15 cellular contexts compared by ENCODE assay signal in the genomic region with DNA sequence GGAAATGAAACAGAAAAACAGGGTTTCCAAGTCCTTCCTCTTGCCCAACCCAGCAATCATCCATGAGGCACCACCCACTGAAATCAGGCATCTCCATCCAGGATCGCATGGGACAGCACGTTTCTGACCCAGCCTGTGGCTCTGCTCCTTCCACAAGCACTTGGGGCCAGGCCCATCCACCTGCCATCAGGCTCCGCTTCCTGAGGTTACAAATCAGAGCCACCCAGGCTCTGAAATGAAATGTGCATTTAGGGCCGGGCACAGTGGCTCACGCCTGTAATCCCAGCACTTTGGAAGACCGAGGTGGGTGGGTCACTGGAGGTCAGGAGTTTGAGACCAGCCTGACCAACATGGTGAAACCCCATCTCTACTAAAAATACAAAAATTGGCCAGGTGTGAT. TPM values are rescaled to one million over a fixed set of nuclear protein-coding genes. Genes with fewer than 3 reads are reported as not detected.
DNase-seq lines count a peak whose midpoint lies in the region; TF ChIP-seq lines count a peak whose summit lies in the region.
"Had no signal": no experiment of that assay in that cellular context is flagged by ENCODE, and none has a peak within 500 bp of the region (broad histone marks: within the 10 kb centered on the region; RNA-seq: fewer than 3 reads in every experiment).

No MANE protein-coding gene starts in this region.

- no peak overlapping the region for H4K8ac ChIP-seq in H9 (replicated peaks; ENCODE audit: insufficient read length, low read depth, low read length)

- WGBS in H9 (ENCODE audit: extremely low coverage, insufficient read length, low lambda C conversion rate) = no CpG with 5 or more reads among the region's 6 CpGs
- WGBS in esophagus squamous epithelium, 2 donors = 58 to 60% methylated on average over 2 to 3 of the region's 6 CpGs
- WGBS in spleen, 5 donors = 77 to 91% (median 85%) methylated on average over 5 to 6 of the region's 6 CpGs

- H3K4me2 ChIP-seq in H9 (ENCODE audit: insufficient read depth, insufficient read length, low read length) = no peak overlapping the region
- H3K4me2 ChIP-seq: GM23338 had no signal

- no peaks in the 10 kb centered on the region for H4K20me1 ChIP-seq in H9 (ENCODE audit: control insufficient read depth, insufficient read depth, insufficient read length)

- H3K9me3 Mint-ChIP-seq in H9 = no peaks in the 10 kb centered on the region
- H3K9me3 Mint-ChIP-seq: CD4-positive, alpha-beta T cell; GM23338; HFFc6 had no signal

- no peak overlapping the region for H2BK120ac ChIP-seq in H9 (ENCODE audit: low read depth, low read length, poor library complexity, severe bottlenecking)

- TF ChIP-seq CTCF in H9 (conservative IDR thresholded peaks at IDR 0.05) = no peak
- TF ChIP-seq CTCF in esophagus squamous epithelium (IDR thresholded peaks at IDR 0.05) = no peak
- TF ChIP-seq CTCF in spleen (IDR thresholded peaks at IDR 0.05 in 8 of 11, conservative IDR thresholded peaks at IDR 0.05 in 3 of 11) = no peak
- no peak for TF ChIP-seq CTCF in left ventricle myocardium inferior (IDR thresholded peaks at IDR 0.05; ENCODE audit: borderline replicate concordance)

- no peak overlapping the region for H2BK20ac ChIP-seq in H9 (ENCODE audit: low read depth, low read length, poor library complexity, severe bottlenecking)

- H3K79me2 ChIP-seq in H9 (ENCODE audit: insufficient read depth, low read length) = no peaks in the 10 kb centered on the region

- no peak overlapping the region for H3K18ac ChIP-seq in H9 (ENCODE audit: insufficient read length, low read depth, low read length)

- no peaks in the 10 kb centered on the region for H3K79me1 ChIP-seq in H9 (ENCODE audit: insufficient read depth, low read depth, low read length, poor library complexity, severe bottlenecking)

- H3K36me3 ChIP-seq in esophagus squamous epithelium = no peaks in the 10 kb centered on the region
- H3K36me3 ChIP-seq in spleen = no peaks in the 10 kb centered on the region
- no peaks in the 10 kb centered on the region for H3K36me3 ChIP-seq in left ventricle myocardium inferior
- H3K36me3 ChIP-seq: BE2C had no signal

- H4K5ac ChIP-seq in H9 (ENCODE audit: insufficient read length, low read depth, low read length) = no peak overlapping the region

- no peak overlapping the region for H3K4me3 ChIP-seq in esophagus squamous epithelium
- no peak overlapping the region for H3K4me3 ChIP-seq in spleen
- no peak overlapping the region for H3K4me3 ChIP-seq in left ventricle myocardium inferior
- H3K4me3 ChIP-seq: GM23338 had no signal

- H3K56ac ChIP-seq in H9 (ENCODE audit: insufficient read length, low read depth, low read length) = no peak overlapping the region

- no peak overlapping the region for H2BK15ac ChIP-seq in H9 (ENCODE audit: low read depth, low read length)

- TF ChIP-seq POLR2A in esophagus squamous epithelium (IDR thresholded peaks at IDR 0.05) (no peak), spleen (IDR thresholded peaks at IDR 0.05) (no peak)

- H3K4ac ChIP-seq in H9 (ENCODE audit: low read depth, low read length) = no peak overlapping the region

- no peak overlapping the region for H3K4me3 Mint-ChIP-seq in H9
- H3K4me3 Mint-ChIP-seq: CD4-positive, alpha-beta T cell; GM23338; HFFc6 had no signal

- H3K27me3 ChIP-seq in H9 (ENCODE audit: insufficient read depth, low read length) = no peaks in the 10 kb centered on the region
- H3K27me3 ChIP-seq in esophagus squamous epithelium = peaks cover 0 to 5% (median 0%) of the 10 kb centered on the region in 4 donors
- H3K27me3 ChIP-seq in spleen (replicated peaks in 1 of 7) = peaks cover 0 to 27% (median 0%) of the 10 kb centered on the region in 7 donors
- peaks cover 81% of the 10 kb centered on the region for H3K27me3 ChIP-seq in left ventricle myocardium inferior (ENCODE audit: low read depth)

- H3K27ac ChIP-seq in H9 (ENCODE audit: insufficient read length, low read depth, low read length) (no peak overlapping the region), esophagus squamous epithelium (peak overlapping the region in 3 of 4 donors; percentile 72 to 83 (median 74)), spleen (no peak overlapping the region), left ventricle myocardium inferior (replicated peaks) (no peak overlapping the region)

- no peaks in the 10 kb centered on the region for H3K36me3 Mint-ChIP-seq in H9 (ENCODE audit: insufficient read depth in 1 of 3, low read depth in 3 of 3)

- H3K27ac Mint-ChIP-seq in H9 = peak overlapping the region in 1 of 3 experiments; percentile 16; a peak in 1 of 7 replicates
- H3K27ac Mint-ChIP-seq: CD4-positive, alpha-beta T cell; GM23338; HFFc6 had no signal

- H3K4me1 ChIP-seq in H9 (ENCODE audit: insufficient read depth, low read length) (no peaks in the 10 kb centered on the region), esophagus squamous epithelium (peaks cover 3 to 47% (median 7%) of the 10 kb centered on the region in 3 donors), spleen (no peaks in the 10 kb centered on the region), left ventricle myocardium inferior (no peaks in the 10 kb centered on the region)
- H3K4me1 ChIP-seq: BE2C, Caco-2 had no signal

- H2AFZ ChIP-seq in H9 (ENCODE audit: low read length) = no peak overlapping the region
- H2AFZ ChIP-seq: GM23338 had no signal

- no peak overlapping the region for H3T11ph ChIP-seq in H9 (ENCODE audit: low read length)

- peaks cover 16% of the 10 kb centered on the region for H3K27me3 Mint-ChIP-seq in H9 (ENCODE audit: low read depth)

- H2BK5ac ChIP-seq in H9 (ENCODE audit: insufficient read length, low read length) = no peak overlapping the region

- intact Hi-C loops in esophagus squamous epithelium (cut with DNase I) (no loop called here), spleen (cut with DNase I; ENCODE audit: low total_unique reads) (no loop called here), left ventricle myocardium inferior (cut with micrococcal nuclease) (no loop called here)

- no peak overlapping the region for H2BK12ac ChIP-seq in H9 (ENCODE audit: insufficient read length, low read depth, low read length)

- H3K4me1 Mint-ChIP-seq in H9 = peaks cover 0 to 4% of the 10 kb centered on the region in 2 experiments; a peak in 1 of 4 replicates
- H3K4me1 Mint-ChIP-seq: GM23338 had no signal

- H3K14ac ChIP-seq in H9 (ENCODE audit: insufficient read depth, low read length) = no peak overlapping the region

- H3K9me3 ChIP-seq in H9 (ENCODE audit: control insufficient read depth, low read depth, low read length) (no peaks in the 10 kb centered on the region), esophagus squamous epithelium (no peaks in the 10 kb centered on the region), spleen (no peaks in the 10 kb centered on the region), left ventricle myocardium inferior (replicated peaks) (peaks cover under 1% of the 10 kb centered on the region)
- H3K9me3 ChIP-seq: BE2C, Caco-2 had no signal

- H2AK5ac ChIP-seq in H9 (ENCODE audit: insufficient read length, low read length) = no peak overlapping the region

- no peaks in the 10 kb centered on the region for H3K23me2 ChIP-seq in H9 (ENCODE audit: insufficient read length, low read depth, low read length, poor library complexity, severe bottlenecking)

- no peak overlapping the region for H3K23ac ChIP-seq in H9 (ENCODE audit: insufficient read length, low read depth, low read length)

- DNase-seq in H9 (peak; percentile 25), esophagus squamous epithelium (lab: John Stamatoyannopoulos, UW) (no peak), spleen (peak; percentile 51), left ventricle myocardium inferior (no peak)
- DNase-seq in activated CD4-positive, alpha-beta T cell treated with anti-CD3 and anti-CD28 coated beads for 4 hours = no peak
- no peak for DNase-seq in stimulated activated CD4-positive, alpha-beta T cell treated with anti-CD3 and anti-CD28 coated beads, Interleukin-1b, Interleukin-23, amount 100 ng/mL, for 48 hours
- DNase-seq: ACHN; BE2C; C1 segment of cervical spinal cord; Caco-2; CD4-positive, alpha-beta T cell; HFFc6; IMR-90 had no signal

- H4K91ac ChIP-seq in H9 (ENCODE audit: insufficient read length, low read depth, low read length) = no peak overlapping the region

- no peak overlapping the region for H3K9ac ChIP-seq in H9 (ENCODE audit: extremely low read depth, insufficient read length, low read length)

RNA-seq across cellular contexts. Expression of a gene that starts 0.7 kb away (rescaled TPM):
- total RNA-seq in H9 (2021) (not detected in 2 replicates), esophagus squamous epithelium (100 to 1,000 TPM; 194 to 481 (median 307) TPM), spleen (not detected), left ventricle myocardium inferior (not detected)
- under 1 TPM in 2 of 3 donors, not detected in 1; 0.24 to 0.83 TPM for polyA plus RNA-seq in spleen
- total RNA-seq: A172; Caco-2; CD4-positive, alpha-beta T cell; GM23338; IMR-90 had no signal
- polyA plus RNA-seq: GM23338, IMR-90 had no signal

RNA-seq across cellular contexts. Expression of a gene that starts 15.4 kb away (rescaled TPM):
- not detected in 2 replicates for total RNA-seq in H9 (2021)
- 1 to 10 TPM in 1 of 4 donors, not detected in 3; 1.8 TPM for total RNA-seq in esophagus squamous epithelium
- under 1 TPM in 1 of 7 donors, not detected in 6; 0.37 TPM for total RNA-seq in spleen
- under 1 TPM in 2 of 3 donors, not detected in 1; 0.15 to 0.19 TPM for polyA plus RNA-seq in spleen
- not detected for total RNA-seq in left ventricle myocardium inferior
- total RNA-seq: Caco-2; CD4-positive, alpha-beta T cell; HFFc6 had no signal
- polyA plus RNA-seq: GM23338 had no signal

RNA-seq across cellular contexts. Expression of a gene that starts 35.6 kb away (rescaled TPM):
- total RNA-seq in H9 (2021) = not detected in 2 replicates
- over 10,000 TPM in 2 of 4 donors, 1,000 to 10,000 TPM in 2; 3,147 to 27,876 (median 8,563) TPM for total RNA-seq in esophagus squamous epithelium
- total RNA-seq in spleen = under 1 TPM in 1 of 7 donors, not detected in 6; 0.37 TPM
- 1 to 10 TPM in 2 of 3 donors, under 1 TPM in 1; 0.55 to 3.4 (median 1.4) TPM for polyA plus RNA-seq in spleen
- total RNA-seq in left ventricle myocardium inferior = not detected
- total RNA-seq: A172; CD4-positive, alpha-beta T cell; GM23338 had no signal
- polyA plus RNA-seq: GM23338 had no signal

RNA-seq across cellular contexts. Expression of a gene that starts 53.6 kb away (rescaled TPM):
- total RNA-seq in H9 (2021) = not detected in 2 replicates
- 1 to 10 TPM in 2 of 4 donors, under 1 TPM in 2; 0.57 to 1.6 (median 0.86) TPM for total RNA-seq in esophagus squamous epithelium
- not detected for total RNA-seq in spleen
- polyA plus RNA-seq in spleen = not detected
- not detected for total RNA-seq in left ventricle myocardium inferior
- total RNA-seq: A172; Caco-2; CD4-positive, alpha-beta T cell; GM23338; HFFc6; IMR-90 had no signal
- polyA plus RNA-seq: GM23338, IMR-90 had no signal

RNA-seq across cellular contexts. Expression of a gene that starts 55.4 kb away (rescaled TPM):
- total RNA-seq in H9 (2021) (244 and 247 TPM in 2 replicates), esophagus squamous epithelium (10 to 100 TPM; 27.2 to 50.2 (median 38.2) TPM), spleen (10 to 100 TPM in 6 of 7 donors, 1 to 10 TPM in 1; 10.0 to 23.1 (median 18.6) TPM), left ventricle myocardium inferior (63.4 TPM)
- polyA plus RNA-seq in spleen = 10 to 100 TPM; 16.3 to 21.8 (median 19.3) TPM

Comparison
In these comparisons a context has a peak if more than half of its experiments do, and no peak if none do; other contexts are left out.
1. DNase-seq: peak in H9 (single experiment) and spleen (single experiment); none in esophagus squamous epithelium (single experiment), activated CD4-positive, alpha-beta T cell treated with anti-CD3 and anti-CD28 coated beads for 4 hours (0 of 2), left ventricle myocardium inferior (single experiment) and stimulated activated CD4-positive, alpha-beta T cell treated with anti-CD3 and anti-CD28 coated beads, Interleukin-1b, Interleukin-23, amount 100 ng/mL, for 48 hours (single experiment).
2. H3K27ac ChIP-seq: peak in esophagus squamous epithelium (3 of 4); none in H9 (single experiment), spleen (0 of 8) and left ventricle myocardium inferior (single experiment).
3. RNA of a gene that starts 0.7 kb away (total RNA-seq): 194 to 481 TPM in esophagus squamous epithelium; not detected in H9, not detected in spleen and not detected in left ventricle myocardium inferior (single experiment); every median in the first group is over 100 times any median in the second.
4. RNA of a gene that starts 35.6 kb away (total RNA-seq): 3,147 to 27,876 TPM in esophagus squamous epithelium; not detected in H9, 0.37 TPM in spleen and not detected in left ventricle myocardium inferior (single experiment); every median in the first group is over 1,000 times any median in the second.